In the genomic region with DNA sequence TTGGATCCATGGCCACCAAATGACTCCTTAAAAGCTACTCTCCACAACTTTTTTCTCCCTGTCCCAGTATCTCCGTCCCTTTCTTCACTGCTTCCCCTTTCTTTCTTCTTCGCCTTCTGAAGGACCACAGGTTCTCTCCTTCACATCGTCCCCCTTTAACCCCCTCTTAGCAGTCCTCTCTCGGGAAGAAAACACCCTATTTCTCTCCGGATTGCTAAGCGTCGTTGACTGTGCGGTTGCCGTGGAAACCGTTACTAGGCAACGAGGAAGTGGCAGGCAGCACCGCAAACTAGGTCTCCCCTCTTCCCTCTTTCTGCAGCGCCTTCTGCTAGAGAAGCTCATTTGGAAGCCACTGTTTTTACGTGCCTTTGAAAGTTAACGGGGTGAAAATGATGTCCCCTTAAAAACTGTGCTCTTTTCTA, we compare ENCODE assay signal across 8 cellular contexts. TPM values are rescaled to one million over a fixed set of nuclear protein-coding genes. Genes with fewer than 3 reads are reported as not detected.
DNase-seq lines count a peak whose midpoint lies in the region; ATAC-seq lines count a peak whose summit lies in the region.

A gene with protein sequence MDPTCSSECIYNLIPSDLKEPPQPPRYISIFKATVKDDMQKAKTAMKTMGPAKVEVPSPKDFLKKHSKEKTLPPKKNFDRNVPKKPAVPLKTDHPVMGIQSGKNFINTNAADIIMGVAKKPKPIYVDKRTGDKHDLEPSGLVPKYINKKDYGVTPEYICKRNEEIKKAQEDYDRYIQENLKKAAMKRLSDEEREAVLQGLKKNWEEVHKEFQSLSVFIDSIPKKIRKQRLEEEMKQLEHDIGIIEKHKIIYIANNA (minus strand): TSS at position 232 of the 422 bp plus-strand sequence. CDS start 222 bp downstream, at position 10.

- H3K27ac Mint-ChIP-seq in activated T-cell treated with anti-CD3 and anti-CD28 coated beads, Interleukin-2, amount 50 U/mL, for 24 hours = peak within 1 kb of the TSS; percentile 98

- no peaks in the 10 kb centered on the region for H3K27me3 ChIP-seq in mucosa of rectum (ENCODE audit: control insufficient read depth in 2 of 2, insufficient read depth in 2 of 2, low read length in 2 of 2)

- ATAC-seq in GM21737 (IDR thresholded peaks at IDR 0.05; ENCODE audit: unreplicated experiment) = peak; percentile 59
- peak; percentile 59 for ATAC-seq in esophagus mucosa

- peaks cover 8 to 12% of the 10 kb centered on the region in 2 donors for H3K4me1 ChIP-seq in mucosa of rectum (ENCODE audit: control insufficient read depth in 2 of 2, insufficient read depth in 2 of 2, low read length in 2 of 2)

- H3K36me3 Mint-ChIP-seq in activated T-cell treated with anti-CD3 and anti-CD28 coated beads, Interleukin-2, amount 50 U/mL, for 24 hours (ENCODE audit: low read depth) = peaks cover 11% of the 10 kb centered on the region

- peaks cover 32% of the 10 kb centered on the region for H3K4me1 Mint-ChIP-seq in activated T-cell treated with anti-CD3 and anti-CD28 coated beads, Interleukin-2, amount 50 U/mL, for 24 hours (ENCODE audit: low read depth)

- H3K9me3 Mint-ChIP-seq in activated T-cell treated with anti-CD3 and anti-CD28 coated beads, Interleukin-2, amount 50 U/mL, for 24 hours = peaks cover 3% of the 10 kb centered on the region

- DNase-seq in DMS 273 treated with DMSO at 0.1 percent for 48 hours (lab: John Stamatoyannopoulos, UW) = peak; percentile 89
- DNase-seq in KBM-7 = peak; percentile 96
- DNase-seq in OCI-M2 (lab: John Stamatoyannopoulos, UW; ENCODE audit: unreplicated experiment) = peak; percentile 87
- peak; percentile 88 for DNase-seq in activated T-cell treated with anti-CD3 and anti-CD28 coated beads, Interleukin-2, amount 50 U/mL, for 24 hours
- peak; percentile 87 for DNase-seq in stimulated activated CD8-positive, alpha-beta memory T cell treated with anti-CD3 and anti-CD28 coated beads, Interleukin-4, amount 100 ng/mL, for 24 hours (ENCODE audit: low read depth)

- in situ Hi-C loops in KBM-7 (cut with MboI; ENCODE audit: low pct_unique_long_range_greater_than_20kb, low sequenced_read_pairs) = no loop called here

- no peaks in the 10 kb centered on the region for H3K36me3 ChIP-seq in mucosa of rectum (ENCODE audit: control insufficient read depth in 2 of 2, insufficient read depth in 2 of 2, low read length in 2 of 2)

- H3K9me3 ChIP-seq in mucosa of rectum (ENCODE audit: control insufficient read depth in 2 of 2, low read length in 2 of 2) = no peaks in the 10 kb centered on the region

- peak within 1 kb of the TSS; percentile 95 to 96 for H3K27ac ChIP-seq in mucosa of rectum (ENCODE audit: low read depth in 2 of 2, low read length in 2 of 2)

- peak within 1 kb of the TSS; percentile 95 to 100 for H3K4me3 ChIP-seq in mucosa of rectum (ENCODE audit: low read length in 2 of 2)

- no peaks in the 10 kb centered on the region for H3K27me3 Mint-ChIP-seq in activated T-cell treated with anti-CD3 and anti-CD28 coated beads, Interleukin-2, amount 50 U/mL, for 24 hours

- peak within 1 kb of the TSS; percentile 92 for H3K4me3 Mint-ChIP-seq in activated T-cell treated with anti-CD3 and anti-CD28 coated beads, Interleukin-2, amount 50 U/mL, for 24 hours

- H3K9ac ChIP-seq in mucosa of rectum (ENCODE audit: low read depth in 1 of 2, low read length in 2 of 2) = peak within 1 kb of the TSS; percentile 88 to 90

RNA-seq across cellular contexts. Expression of the gene that starts here (rescaled TPM):
- total RNA-seq in esophagus mucosa = not detected

Comparison
In these comparisons a context has a peak if more than half of its experiments do, and no peak if none do; other contexts are left out.
1. Peak in every context shown above with its lines: DNase-seq, ATAC-seq, H3K4me3 ChIP-seq and H3K27ac ChIP-seq.
2. Peak in ATAC-seq in esophagus mucosa; RNA of the gene not detected or under 1 TPM.